ENCODE assay signal across 1 cellular context in the genomic region with DNA sequence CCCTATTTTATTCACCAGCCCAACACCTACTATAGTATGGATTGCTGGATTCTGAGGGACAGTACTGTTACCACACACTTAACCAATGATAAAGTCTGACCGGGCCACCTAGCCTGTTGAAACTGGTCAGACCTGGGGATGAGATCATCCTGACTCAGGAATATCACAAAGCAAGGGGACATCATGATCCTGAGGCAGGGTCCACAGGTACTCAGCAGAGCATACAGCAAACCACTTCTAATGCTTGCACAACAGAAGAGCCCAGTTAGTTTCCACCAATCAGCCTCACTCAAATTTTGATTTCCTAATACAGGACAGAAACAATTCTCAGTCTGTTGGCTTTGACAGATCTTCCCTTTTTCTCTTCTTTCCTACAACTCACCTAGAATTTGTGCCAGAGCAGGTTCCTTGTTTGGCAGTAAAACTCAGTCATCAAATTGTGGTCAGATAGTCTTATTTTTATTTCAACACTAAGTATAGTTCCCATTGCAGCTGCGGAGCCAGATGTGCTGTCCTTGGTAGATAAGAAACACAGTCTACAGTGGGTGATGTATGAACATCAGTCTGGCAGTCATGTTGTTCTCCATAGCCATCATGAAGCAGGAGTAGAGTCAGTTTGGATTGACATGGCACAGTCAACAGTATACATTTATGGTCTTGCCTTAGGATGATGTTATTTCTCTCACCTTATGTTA.
TF ChIP-seq lines count a peak whose summit lies in the region.

No MANE protein-coding gene starts in this region.

TF ChIP-seq in K562, 482 proteins besides CTCF, POLR2A, EP300 and RAD21 (continued from another document and continues in another):
- no peak for TF ChIP-seq ZBTB12 (CRISPR knock-in tag; IDR thresholded peaks at IDR 0.05)
- TF ChIP-seq BMI1 (IDR thresholded peaks at IDR 0.05; ENCODE audit: low read length), result no peak
- TF ChIP-seq ZNF699 (CRISPR knock-in tag; IDR thresholded peaks at IDR 0.05; ENCODE audit: insufficient replicate concordance), result no peak
- no peak for TF ChIP-seq ZNF77 (CRISPR knock-in tag; IDR thresholded peaks at IDR 0.05)
- no peak for TF ChIP-seq CBX5 (IDR thresholded peaks at IDR 0.05; ENCODE audit: borderline replicate concordance, low read depth)
- TF ChIP-seq ZNF184 (CRISPR knock-in tag; IDR thresholded peaks at IDR 0.05), result no peak
- no peak for TF ChIP-seq HIVEP1 (CRISPR knock-in tag; IDR thresholded peaks at IDR 0.05)
- TF ChIP-seq U2AF2 (optimal IDR thresholded peaks at IDR 0.05; ENCODE audit: low read depth, low read length), result no peak
- TF ChIP-seq, protein P1, sequence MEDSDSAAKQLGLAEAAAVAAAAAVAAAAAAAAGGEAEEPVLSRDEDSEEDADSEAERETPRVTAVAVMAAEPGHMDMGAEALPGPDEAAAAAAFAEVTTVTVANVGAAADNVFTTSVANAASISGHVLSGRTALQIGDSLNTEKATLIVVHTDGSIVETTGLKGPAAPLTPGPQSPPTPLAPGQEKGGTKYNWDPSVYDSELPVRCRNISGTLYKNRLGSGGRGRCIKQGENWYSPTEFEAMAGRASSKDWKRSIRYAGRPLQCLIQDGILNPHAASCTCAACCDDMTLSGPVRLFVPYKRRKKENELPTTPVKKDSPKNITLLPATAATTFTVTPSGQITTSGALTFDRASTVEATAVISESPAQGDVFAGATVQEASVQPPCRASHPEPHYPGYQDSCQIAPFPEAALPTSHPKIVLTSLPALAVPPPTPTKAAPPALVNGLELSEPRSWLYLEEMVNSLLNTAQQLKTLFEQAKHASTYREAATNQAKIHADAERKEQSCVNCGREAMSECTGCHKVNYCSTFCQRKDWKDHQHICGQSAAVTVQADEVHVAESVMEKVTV (CRISPR knock-in tag; IDR thresholded peaks at IDR 0.05), result no peak
- TF ChIP-seq CTBP1 (IDR thresholded peaks at IDR 0.05; ENCODE audit: borderline replicate concordance), result peak; percentile 81
- peak; percentile 84 for TF ChIP-seq KLF16 (IDR thresholded peaks at IDR 0.05)
- no peak for TF ChIP-seq ZKSCAN1 (IDR thresholded peaks at IDR 0.05; ENCODE audit: low read depth, low read length)
- TF ChIP-seq, protein P2, sequence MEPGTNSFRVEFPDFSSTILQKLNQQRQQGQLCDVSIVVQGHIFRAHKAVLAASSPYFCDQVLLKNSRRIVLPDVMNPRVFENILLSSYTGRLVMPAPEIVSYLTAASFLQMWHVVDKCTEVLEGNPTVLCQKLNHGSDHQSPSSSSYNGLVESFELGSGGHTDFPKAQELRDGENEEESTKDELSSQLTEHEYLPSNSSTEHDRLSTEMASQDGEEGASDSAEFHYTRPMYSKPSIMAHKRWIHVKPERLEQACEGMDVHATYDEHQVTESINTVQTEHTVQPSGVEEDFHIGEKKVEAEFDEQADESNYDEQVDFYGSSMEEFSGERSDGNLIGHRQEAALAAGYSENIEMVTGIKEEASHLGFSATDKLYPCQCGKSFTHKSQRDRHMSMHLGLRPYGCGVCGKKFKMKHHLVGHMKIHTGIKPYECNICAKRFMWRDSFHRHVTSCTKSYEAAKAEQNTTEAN (CRISPR knock-in tag; IDR thresholded peaks at IDR 0.05), result no peak
- TF ChIP-seq ZNF121 (CRISPR knock-in tag; conservative IDR thresholded peaks at IDR 0.05), result no peak
- no peak for TF ChIP-seq ZNF23 (CRISPR knock-in tag; IDR thresholded peaks at IDR 0.05)
- 0 out of 2 replicates have a peak, but pooled peaks have one; percentile 40 for TF ChIP-seq POLR2H (tag; IDR thresholded peaks at IDR 0.05; ENCODE audit: low read depth)
- TF ChIP-seq CCAR2 (IDR thresholded peaks at IDR 0.05; ENCODE audit: low read depth, low read length), result no peak
- TF ChIP-seq, protein P3, sequence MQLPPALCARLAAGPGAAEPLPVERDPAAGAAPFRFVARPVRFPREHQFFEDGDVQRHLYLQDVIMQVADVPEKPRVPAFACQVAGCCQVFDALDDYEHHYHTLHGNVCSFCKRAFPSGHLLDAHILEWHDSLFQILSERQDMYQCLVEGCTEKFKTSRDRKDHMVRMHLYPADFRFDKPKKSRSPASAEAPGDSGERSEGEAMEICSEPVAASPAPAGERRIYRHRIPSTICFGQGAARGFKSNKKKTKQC (CRISPR knock-in tag; IDR thresholded peaks at IDR 0.05), result no peak
- no peak for TF ChIP-seq ZNF79 (CRISPR knock-in tag; IDR thresholded peaks at IDR 0.05; ENCODE audit: low read depth)
- TF ChIP-seq MCM7 (IDR thresholded peaks at IDR 0.05), result no peak
- TF ChIP-seq ZNF583 (CRISPR knock-in tag; IDR thresholded peaks at IDR 0.05), result no peak
- TF ChIP-seq SPI1 (IDR thresholded peaks at IDR 0.05; ENCODE audit: borderline replicate concordance, low read depth, low read length), result no peak
- TF ChIP-seq FOXP4 (CRISPR knock-in tag; IDR thresholded peaks at IDR 0.05; ENCODE audit: borderline replicate concordance), result no peak
- TF ChIP-seq CBFA2T3 (IDR thresholded peaks at IDR 0.05), result peak; percentile 85
- TF ChIP-seq MXI1 (IDR thresholded peaks at IDR 0.05; ENCODE audit: low read depth, low read length), result no peak
- peak; percentile 82 for TF ChIP-seq ARID1B (IDR thresholded peaks at IDR 0.05)
- TF ChIP-seq HNRNPH1 (optimal IDR thresholded peaks at IDR 0.05; ENCODE audit: low read depth, low read length), result no peak
- TF ChIP-seq SNAPC5 (CRISPR knock-in tag; IDR thresholded peaks at IDR 0.05), result no peak
- no peak for TF ChIP-seq ZNF445 (CRISPR knock-in tag; IDR thresholded peaks at IDR 0.05; ENCODE audit: low read depth)
- no peak for TF ChIP-seq CEBPG (CRISPR knock-in tag; IDR thresholded peaks at IDR 0.05)
- 0 out of 4 replicates have a peak, but pooled peaks of 1 of the 2 experiments have one; percentile 5 for TF ChIP-seq CEBPG (tag; conservative IDR thresholded peaks at IDR 0.05 in 1 of 2, IDR thresholded peaks at IDR 0.05 in 1 of 2)
- no peak for TF ChIP-seq DNMT1 (IDR thresholded peaks at IDR 0.05)
- TF ChIP-seq ZNF318 (IDR thresholded peaks at IDR 0.05; ENCODE audit: borderline replicate concordance in 1 of 2, low read depth in 1 of 2), result no peak
- TF ChIP-seq PYGO2 (tag; IDR thresholded peaks at IDR 0.05), result no peak
- TF ChIP-seq TAL1 (IDR thresholded peaks at IDR 0.05), result peak; percentile 77
- TF ChIP-seq, protein P4, sequence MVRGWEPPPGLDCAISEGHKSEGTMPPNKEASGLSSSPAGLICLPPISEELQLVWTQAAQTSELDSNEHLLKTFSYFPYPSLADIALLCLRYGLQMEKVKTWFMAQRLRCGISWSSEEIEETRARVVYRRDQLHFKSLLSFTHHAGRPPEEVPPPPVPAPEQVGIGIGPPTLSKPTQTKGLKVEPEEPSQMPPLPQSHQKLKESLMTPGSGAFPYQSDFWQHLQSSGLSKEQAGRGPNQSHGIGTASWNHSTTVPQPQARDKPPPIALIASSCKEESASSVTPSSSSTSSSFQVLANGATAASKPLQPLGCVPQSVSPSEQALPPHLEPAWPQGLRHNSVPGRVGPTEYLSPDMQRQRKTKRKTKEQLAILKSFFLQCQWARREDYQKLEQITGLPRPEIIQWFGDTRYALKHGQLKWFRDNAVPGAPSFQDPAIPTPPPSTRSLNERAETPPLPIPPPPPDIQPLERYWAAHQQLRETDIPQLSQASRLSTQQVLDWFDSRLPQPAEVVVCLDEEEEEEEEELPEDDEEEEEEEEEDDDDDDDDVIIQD (CRISPR knock-in tag; IDR thresholded peaks at IDR 0.05), result no peak
- no peak for TF ChIP-seq ZNF324 (CRISPR knock-in tag; IDR thresholded peaks at IDR 0.05)
- TF ChIP-seq ARID2 (IDR thresholded peaks at IDR 0.05), result no peak
- no peak for TF ChIP-seq KHSRP (IDR thresholded peaks at IDR 0.05)
- TF ChIP-seq, protein P5, sequence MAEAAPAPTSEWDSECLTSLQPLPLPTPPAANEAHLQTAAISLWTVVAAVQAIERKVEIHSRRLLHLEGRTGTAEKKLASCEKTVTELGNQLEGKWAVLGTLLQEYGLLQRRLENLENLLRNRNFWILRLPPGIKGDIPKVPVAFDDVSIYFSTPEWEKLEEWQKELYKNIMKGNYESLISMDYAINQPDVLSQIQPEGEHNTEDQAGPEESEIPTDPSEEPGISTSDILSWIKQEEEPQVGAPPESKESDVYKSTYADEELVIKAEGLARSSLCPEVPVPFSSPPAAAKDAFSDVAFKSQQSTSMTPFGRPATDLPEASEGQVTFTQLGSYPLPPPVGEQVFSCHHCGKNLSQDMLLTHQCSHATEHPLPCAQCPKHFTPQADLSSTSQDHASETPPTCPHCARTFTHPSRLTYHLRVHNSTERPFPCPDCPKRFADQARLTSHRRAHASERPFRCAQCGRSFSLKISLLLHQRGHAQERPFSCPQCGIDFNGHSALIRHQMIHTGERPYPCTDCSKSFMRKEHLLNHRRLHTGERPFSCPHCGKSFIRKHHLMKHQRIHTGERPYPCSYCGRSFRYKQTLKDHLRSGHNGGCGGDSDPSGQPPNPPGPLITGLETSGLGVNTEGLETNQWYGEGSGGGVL (CRISPR knock-in tag; IDR thresholded peaks at IDR 0.05), result no peak
- TF ChIP-seq CEBPB (tag; IDR thresholded peaks at IDR 0.05), result peak; percentile 60; the same call in 1 of the 2 replicates
- TF ChIP-seq GATAD2B (IDR thresholded peaks at IDR 0.05; ENCODE audit: borderline replicate concordance), result no peak
- TF ChIP-seq EZH2 (IDR thresholded peaks at IDR 0.05; ENCODE audit: borderline replicate concordance, low read depth, low read length), result no peak
- no peak for TF ChIP-seq ZNF354B (CRISPR knock-in tag; IDR thresholded peaks at IDR 0.05)
- TF ChIP-seq ZKSCAN8 (CRISPR knock-in tag; IDR thresholded peaks at IDR 0.05), result peak; percentile 86
- no peak for TF ChIP-seq SREBF1 (IDR thresholded peaks at IDR 0.05; ENCODE audit: borderline replicate concordance, low read depth, low read length)
